In genomic region chr9:112379177-112380101, GRCh38 we compare ENCODE assay signal across 8 cellular contexts. TPM values are rescaled to one million over a fixed set of nuclear protein-coding genes. Genes with fewer than 3 reads are reported as not detected.
DNase-seq lines count a peak whose midpoint lies in the region; ATAC-seq and TF ChIP-seq lines count a peak whose summit lies in the region.

No MANE protein-coding gene starts in this region.

- peak; percentile 64 for TF ChIP-seq POLR2A in breast epithelium (IDR thresholded peaks at IDR 0.05)

- peak; percentile 67 for ATAC-seq in GM18870 (IDR thresholded peaks at IDR 0.05; ENCODE audit: unreplicated experiment)
- peak; percentile 86 for ATAC-seq in HG03108 (IDR thresholded peaks at IDR 0.05; ENCODE audit: unreplicated experiment)

- TF ChIP-seq CTCF in VCaP (conservative IDR thresholded peaks at IDR 0.05) (0 out of 2 replicates have a peak, but pooled peaks have one; percentile 4), breast epithelium (IDR thresholded peaks at IDR 0.05) (no peak)

- DNase-seq in ACHN, result peak; percentile 95
- peak; percentile 97 for DNase-seq in NCI-H2171 treated with DMSO at 0.1 percent for 48 hours (lab: John Stamatoyannopoulos, UW)
- DNase-seq in breast epithelium (ENCODE audit: low spot score in 2 of 2), result peak; percentile 98 to 99

- H3K4me3 ChIP-seq in breast epithelium (peak overlapping the region; percentile 63 to 94 (median 78)), iPS-20b (ENCODE audit: low read length) (peak overlapping the region; percentile 90), skin epidermis (peak overlapping the region; percentile 58 to 91 (median 70))

- peaks cover 0 to 5% of the 10 kb centered on the region in 2 donors for H3K4me1 ChIP-seq in breast epithelium
- peaks cover 5% of the 10 kb centered on the region; the same call in 1 of the 2 replicates for H3K4me1 ChIP-seq in iPS-20b (ENCODE audit: insufficient read depth, low read length)

- H3K27ac ChIP-seq in VCaP, result peak overlapping the region; percentile 96
- peak overlapping the region; percentile 95 to 97 for H3K27ac ChIP-seq in breast epithelium
- H3K27ac ChIP-seq in iPS-20b (ENCODE audit: low read length), result peak overlapping the region; percentile 75
- peak overlapping the region; percentile 76 to 98 (median 94) for H3K27ac ChIP-seq in skin epidermis

- H3K27me3 ChIP-seq in breast epithelium (no peaks in the 10 kb centered on the region), iPS-20b (ENCODE audit: insufficient read depth, low read length) (no peaks in the 10 kb centered on the region)

- peak overlapping the region; percentile 94 for H3K9ac ChIP-seq in iPS-20b (ENCODE audit: low read depth, low read length)

- H3K9me3 ChIP-seq in breast epithelium, result no peaks in the 10 kb centered on the region
- no peaks in the 10 kb centered on the region for H3K9me3 ChIP-seq in iPS-20b (ENCODE audit: insufficient read depth, low read depth, low read length)

- intact Hi-C loops in breast epithelium (cut with DNase I; ENCODE audit: low total_unique reads), result loop anchor here (5.0 kb wide), 1 partner anchor 622 kb away; no protein-coding TSS in a partner anchor

- in situ Hi-C loops in ACHN (cut with HindIII; ENCODE audit: low pct_ligation_motif_present, low pct_unique_long_range_greater_than_20kb, low sequenced_read_pairs), result no loop called here

- H3K36me3 ChIP-seq in breast epithelium (no peaks in the 10 kb centered on the region), iPS-20b (ENCODE audit: insufficient read depth, low read depth, low read length) (no peaks in the 10 kb centered on the region)

RNA-seq across cellular contexts. Expression of gene HSDL2, which starts 0.5 kb away (rescaled TPM):
- total RNA-seq in breast epithelium, result 100 to 1,000 TPM in 1 of 3 donors, 10 to 100 TPM in 2; 30.7 to 124 (median 52.8) TPM

RNA-seq across cellular contexts. Expression of gene PTBP3, which starts 46.0 kb away (rescaled TPM):
- 10 to 100 TPM; 30.6 to 80.2 (median 50.5) TPM for total RNA-seq in breast epithelium

Comparison
In these comparisons a context has a peak if more than half of its experiments do, and no peak if none do; other contexts are left out.
1. Peak in every context shown above with its lines: DNase-seq, ATAC-seq, H3K4me3 ChIP-seq and H3K27ac ChIP-seq.